ENCODE assay signal across 28 cellular contexts in the genomic region with DNA sequence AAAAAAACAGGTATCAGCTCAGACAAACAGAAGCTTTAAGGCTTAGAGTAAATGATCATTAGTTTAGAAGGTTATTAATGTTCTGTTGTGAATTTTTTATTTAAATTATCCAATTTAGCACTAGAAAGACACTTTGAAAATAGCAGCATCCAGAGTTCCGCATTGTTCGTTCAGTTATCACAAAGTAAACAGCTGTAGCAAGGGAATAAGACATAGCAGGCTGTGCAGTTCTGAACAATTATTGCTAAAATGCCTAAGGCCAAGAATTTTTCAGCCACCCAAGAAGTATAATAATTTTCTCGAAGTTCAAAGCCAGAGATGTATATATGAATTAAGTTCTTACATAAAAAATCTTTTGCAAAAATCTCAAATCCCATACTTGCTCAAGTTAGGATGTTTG.
"Had no signal": no experiment of that assay in that cellular context is flagged by ENCODE, and none has a peak within 500 bp of the region (broad histone marks: within the 10 kb centered on the region; RNA-seq: fewer than 3 reads in every experiment).

No MANE protein-coding gene starts in this region.

- H3K4me3 ChIP-seq: stomach, suprapubic skin, testis, thoracic aorta, thyroid gland, tibial artery, tibial nerve, transverse colon, upper lobe of left lung, upper lobe of right lung, uterus, vagina had no signal

- H3K36me3 ChIP-seq: stomach, suprapubic skin, thoracic aorta, thyroid gland, tibial artery, tibial nerve, transverse colon, upper lobe of left lung, upper lobe of right lung, uterus, vagina had no signal

- H3K4me3 Mint-ChIP-seq: stimulated activated effector memory CD8-positive, alpha-beta T cell treated with anti-CD3 and anti-CD28 coated beads, Interleukin-12 subunit alpha, Interleukin-12 subunit beta, amount 100 ng/mL, for 72 hours; stimulated activated memory B cell treated with anti-CD40 and anti-IgM and Interleukin-4, amounts not matched to agents 10 μg/mL and 1 μg/mL and 100 μg/mL, for 72 hours; stimulated activated naive B cell treated with anti-CD40 and anti-IgM and Interleukin-4, amounts not matched to agents 10 μg/mL and 1 μg/mL and 100 μg/mL, for 72 hours; stimulated activated naive CD8-positive, alpha-beta T cell treated with anti-CD3 and anti-CD28 coated beads, Interleukin-15, amount 100 ng/mL, for 72 hours; stimulated activated naive CD8-positive, alpha-beta T cell treated with anti-CD3 and anti-CD28 coated beads, Interleukin-15, Interleukin-2, amounts not matched to agents 100 ng/mL and 50 ng/mL, for 24 hours; type B pancreatic cell had no signal

- H3K9me3 Mint-ChIP-seq: stimulated activated memory B cell treated with anti-CD40 and anti-IgM and Interleukin-4, amounts not matched to agents 10 μg/mL and 1 μg/mL and 100 μg/mL, for 72 hours had no signal

- FAIRE-seq: urothelium cell line had no signal

- H3K27me3 ChIP-seq: stomach, suprapubic skin, testis, thyroid gland, tibial artery, tibial nerve, transverse colon, upper lobe of left lung, upper lobe of right lung, uterus, vagina had no signal

- H3K27ac Mint-ChIP-seq: stimulated activated effector memory CD8-positive, alpha-beta T cell treated with anti-CD3 and anti-CD28 coated beads, Interleukin-12 subunit alpha, Interleukin-12 subunit beta, amount 100 ng/mL, for 72 hours; stimulated activated memory B cell treated with anti-CD40 and anti-IgM and Interleukin-4, amounts not matched to agents 10 μg/mL and 1 μg/mL and 100 μg/mL, for 72 hours; stimulated activated naive B cell treated with anti-CD40 and anti-IgM and Interleukin-4, amounts not matched to agents 10 μg/mL and 1 μg/mL and 100 μg/mL, for 72 hours; stimulated activated naive CD8-positive, alpha-beta T cell treated with anti-CD3 and anti-CD28 coated beads, Interleukin-15, amount 100 ng/mL, for 72 hours; stimulated activated naive CD8-positive, alpha-beta T cell treated with anti-CD3 and anti-CD28 coated beads, Interleukin-15, Interleukin-2, amounts not matched to agents 100 ng/mL and 50 ng/mL, for 24 hours; type B pancreatic cell had no signal

- H3K27me3 Mint-ChIP-seq: stimulated activated memory B cell treated with anti-CD40 and anti-IgM and Interleukin-4, amounts not matched to agents 10 μg/mL and 1 μg/mL and 100 μg/mL, for 72 hours; stimulated activated naive B cell treated with anti-CD40 and anti-IgM and Interleukin-4, amounts not matched to agents 10 μg/mL and 1 μg/mL and 100 μg/mL, for 72 hours; stimulated activated naive CD8-positive, alpha-beta T cell treated with anti-CD3 and anti-CD28 coated beads, Interleukin-15, amount 100 ng/mL, for 72 hours; stimulated activated naive CD8-positive, alpha-beta T cell treated with anti-CD3 and anti-CD28 coated beads, Interleukin-15, Interleukin-2, amounts not matched to agents 100 ng/mL and 50 ng/mL, for 24 hours; type B pancreatic cell had no signal

- H3K27ac ChIP-seq: stomach, suprapubic skin, thoracic aorta, thyroid gland, tibial artery, tibial nerve, transverse colon, upper lobe of left lung, upper lobe of right lung, uterus, vagina had no signal

- DNase-seq: stimulated activated CD4-positive, alpha-beta T cell treated with anti-CD3 and anti-CD28 coated beads, Interleukin-2, amount 100 ng/mL, for 48 hours; stimulated activated CD4-positive, alpha-beta T cell treated with anti-CD3 and anti-CD28 coated beads, Interleukin-4, amount 100 ng/mL, for 1 hour; stimulated activated CD4-positive, alpha-beta T cell treated with anti-CD3 and anti-CD28 coated beads, Interleukin-4, amount 100 ng/mL, for 24 hours; stimulated activated CD4-positive, alpha-beta T cell treated with anti-CD3 and anti-CD28 coated beads, Interleukin-4, amount 100 ng/mL, for 4 hours; stimulated activated CD8-positive, alpha-beta memory T cell treated with anti-CD3 and anti-CD28 coated beads, Interleukin-4, amount 100 ng/mL, for 48 hours; stimulated activated naive B cell treated with anti-CD40 and anti-IgM and Interleukin-4, amounts not matched to agents 10 μg/mL and 1 μg/mL and 100 μg/mL, for 72 hours; stimulated activated naive CD4-positive, alpha-beta T cell; stimulated activated naive CD4-positive, alpha-beta T cell treated with Interleukin-2 at 50 U/mL for 16 hours; stimulated activated naive CD8-positive, alpha-beta T cell treated with anti-CD3 and anti-CD28 coated beads, Interleukin-15, amount 100 ng/mL, for 72 hours; stimulated activated naive CD8-positive, alpha-beta T cell treated with anti-CD3 and anti-CD28 coated beads, Interleukin-15, Interleukin-2, amounts not matched to agents 100 U/mL and 50 U/mL, for 24 hours; stomach; substantia nigra; testis; thyroid gland; tibial artery; transverse colon; upper lobe of left lung; upper lobe of right lung; uterus had no signal

- H3K9me3 ChIP-seq: stomach, suprapubic skin, testis, thoracic aorta, thyroid gland, tibial artery, tibial nerve, transverse colon, upper lobe of left lung, upper lobe of right lung, uterus, vagina had no signal

- H3K4me1 ChIP-seq: thyroid gland, tibial artery, upper lobe of left lung, upper lobe of right lung, uterus, vagina had no signal

- ATAC-seq: stimulated activated effector memory CD8-positive, alpha-beta T cell treated with anti-CD3 and anti-CD28 coated beads, Interleukin-12 subunit alpha, Interleukin-12 subunit beta, amount 100 ng/mL, for 72 hours; stimulated activated memory B cell treated with anti-CD40 and anti-IgM and Interleukin-4, amounts not matched to agents 10 μg/mL and 1 μg/mL and 100 μg/mL, for 72 hours; stimulated activated naive B cell treated with anti-CD40 and anti-IgM and Interleukin-4, amounts not matched to agents 10 μg/mL and 1 μg/mL and 100 μg/mL, for 72 hours; stimulated activated naive CD8-positive, alpha-beta T cell treated with anti-CD3 and anti-CD28 coated beads, Interleukin-15, amount 100 ng/mL, for 72 hours; stimulated activated naive CD8-positive, alpha-beta T cell treated with anti-CD3 and anti-CD28 coated beads, Interleukin-15, Interleukin-2, amounts not matched to agents 100 U/mL and 50 U/mL, for 24 hours; upper lobe of right lung had no signal

- H3K36me3 Mint-ChIP-seq: type B pancreatic cell had no signal
